ENCODE assay signal across 8 cellular contexts in the genomic region with DNA sequence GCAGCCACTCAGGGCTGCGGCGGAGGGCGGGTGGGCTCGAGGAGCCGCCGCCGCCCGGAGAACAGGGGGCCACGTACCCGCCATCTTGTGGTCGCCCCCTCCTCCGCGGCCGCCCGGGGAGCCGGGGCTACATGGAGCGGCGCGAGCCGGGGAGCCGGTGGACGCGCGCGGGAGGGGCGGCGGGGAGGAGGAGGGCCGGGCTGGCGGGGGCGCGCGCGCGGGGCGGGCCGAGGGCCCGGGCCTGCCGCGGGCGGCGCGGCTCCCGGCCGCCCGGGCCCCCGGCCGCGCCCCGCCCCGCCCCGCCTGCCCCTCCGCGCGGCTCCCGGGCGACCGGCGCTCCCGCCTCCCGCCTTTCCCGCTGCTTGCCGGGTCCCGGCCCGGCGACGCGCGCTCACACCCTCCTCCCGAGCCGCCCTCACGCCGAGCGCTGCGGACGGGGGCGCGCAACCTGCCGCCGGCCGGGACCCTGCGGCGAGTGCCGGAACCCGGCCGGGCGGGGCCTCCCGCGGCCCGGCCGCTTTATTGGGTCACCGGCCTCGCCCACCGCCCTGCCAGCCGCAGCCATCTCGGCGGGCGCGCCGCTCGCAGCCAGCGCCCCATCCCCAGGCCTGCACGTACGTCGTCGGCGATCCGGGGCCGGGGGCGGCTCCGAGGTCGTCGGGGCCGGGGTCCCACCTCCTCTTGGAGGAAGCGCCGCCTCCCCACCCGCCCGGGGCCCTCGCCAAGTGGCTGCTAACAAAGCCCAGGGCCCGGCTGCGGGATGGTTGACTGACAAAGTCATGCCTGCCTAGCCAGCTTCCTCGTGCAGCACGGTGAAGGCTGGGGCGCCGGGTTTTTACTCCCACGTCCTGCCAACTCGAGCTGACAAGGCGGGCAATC. TPM values are rescaled to one million over a fixed set of nuclear protein-coding genes. Genes with fewer than 3 reads are reported as not detected.
DNase-seq lines count a peak whose midpoint lies in the region; ATAC-seq, FAIRE-seq and TF ChIP-seq lines count a peak whose summit lies in the region.

A gene with protein sequence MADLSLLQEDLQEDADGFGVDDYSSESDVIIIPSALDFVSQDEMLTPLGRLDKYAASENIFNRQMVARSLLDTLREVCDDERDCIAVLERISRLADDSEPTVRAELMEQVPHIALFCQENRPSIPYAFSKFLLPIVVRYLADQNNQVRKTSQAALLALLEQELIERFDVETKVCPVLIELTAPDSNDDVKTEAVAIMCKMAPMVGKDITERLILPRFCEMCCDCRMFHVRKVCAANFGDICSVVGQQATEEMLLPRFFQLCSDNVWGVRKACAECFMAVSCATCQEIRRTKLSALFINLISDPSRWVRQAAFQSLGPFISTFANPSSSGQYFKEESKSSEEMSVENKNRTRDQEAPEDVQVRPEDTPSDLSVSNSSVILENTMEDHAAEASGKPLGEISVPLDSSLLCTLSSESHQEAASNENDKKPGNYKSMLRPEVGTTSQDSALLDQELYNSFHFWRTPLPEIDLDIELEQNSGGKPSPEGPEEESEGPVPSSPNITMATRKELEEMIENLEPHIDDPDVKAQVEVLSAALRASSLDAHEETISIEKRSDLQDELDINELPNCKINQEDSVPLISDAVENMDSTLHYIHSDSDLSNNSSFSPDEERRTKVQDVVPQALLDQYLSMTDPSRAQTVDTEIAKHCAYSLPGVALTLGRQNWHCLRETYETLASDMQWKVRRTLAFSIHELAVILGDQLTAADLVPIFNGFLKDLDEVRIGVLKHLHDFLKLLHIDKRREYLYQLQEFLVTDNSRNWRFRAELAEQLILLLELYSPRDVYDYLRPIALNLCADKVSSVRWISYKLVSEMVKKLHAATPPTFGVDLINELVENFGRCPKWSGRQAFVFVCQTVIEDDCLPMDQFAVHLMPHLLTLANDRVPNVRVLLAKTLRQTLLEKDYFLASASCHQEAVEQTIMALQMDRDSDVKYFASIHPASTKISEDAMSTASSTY (minus strand): TSS at position 159 of the 879 bp plus-strand sequence. CDS start 75 bp downstream, at position 84.

- peaks cover 48% of the 10 kb centered on the region for H3K79me2 ChIP-seq in neural progenitor cell (ENCODE audit: low read depth)

- peak within 1 kb of the TSS; percentile 95 for H3K4ac ChIP-seq in IMR-90 (ENCODE audit: low read depth, low read length)

- TF ChIP-seq CTCF in IMR-90 (conservative IDR thresholded peaks at IDR 0.05; ENCODE audit: low read depth, low read length) (no peak), neural progenitor cell (IDR thresholded peaks at IDR 0.05) (no peak)

- peak within 1 kb of the TSS; percentile 80 to 92 for H4K8ac ChIP-seq in IMR-90 (ENCODE audit: low read depth in 2 of 2, low read length in 2 of 2)

- intact Hi-C loops in IMR-90 (cut with micrococcal nuclease) = no loop called here

- peaks cover 6% of the 10 kb centered on the region for H3K36me3 ChIP-seq in IMR-90 (ENCODE audit: control insufficient read depth, insufficient read depth, low read length)
- H3K36me3 ChIP-seq in SJCRH30 = peaks cover 10% of the 10 kb centered on the region; the same call in 1 of the 2 replicates
- peaks cover 6% of the 10 kb centered on the region for H3K36me3 ChIP-seq in neural progenitor cell
- H3K36me3 ChIP-seq in subcutaneous abdominal adipose tissue (ENCODE audit: control insufficient read depth in 5 of 5, insufficient read depth in 5 of 5, low read length in 5 of 5) = peaks cover 0 to 5% (median 4%) of the 10 kb centered on the region in 5 donors

- peak within 1 kb of the TSS; percentile 86 for H4K91ac ChIP-seq in IMR-90 (ENCODE audit: insufficient read depth, low read depth, low read length)

- H3K9me3 ChIP-seq in IMR-90 (ENCODE audit: control insufficient read depth, insufficient read depth, low read length) = no peaks in the 10 kb centered on the region
- no peaks in the 10 kb centered on the region for H3K9me3 ChIP-seq in SJCRH30 (replicated peaks)
- no peaks in the 10 kb centered on the region for H3K9me3 ChIP-seq in neural progenitor cell (ENCODE audit: low read depth)
- H3K9me3 ChIP-seq in subcutaneous abdominal adipose tissue (ENCODE audit: control insufficient read depth in 5 of 5, low read length in 5 of 5) = no peaks in the 10 kb centered on the region

- H2AFZ ChIP-seq in IMR-90 (replicated peaks; ENCODE audit: low read length, poor library complexity) = peak within 1 kb of the TSS; percentile 92
- peak within 1 kb of the TSS; percentile 86 for H2AFZ ChIP-seq in neural progenitor cell (replicated peaks)

- peaks cover 7% of the 10 kb centered on the region for H3K9me3 Mint-ChIP-seq in neural progenitor cell

- peaks cover 19% of the 10 kb centered on the region for H3K36me3 Mint-ChIP-seq in neural progenitor cell

- DNase-seq in D341Med (ENCODE audit: low spot score) (peak; percentile 98), IMR-90 (peak; percentile 52), SJCRH30 (peak; percentile 66 to 74), frontal cortex (ENCODE audit: low spot score in 2 of 2) (peak; percentile 82 to 90), neural progenitor cell (ENCODE audit: low spot score) (peak; percentile 92)
- peak; percentile 71 for DNase-seq in activated naive CD4-positive, alpha-beta T cell treated with Interleukin-2 at 50 U/mL for 16 hours

- ATAC-seq in GM21423 (IDR thresholded peaks at IDR 0.05; ENCODE audit: unreplicated experiment) (peak; percentile 52), IMR-90 (ENCODE audit: low read depth) (peak; percentile 70)

- peaks cover 25% of the 10 kb centered on the region for H3F3A ChIP-seq in neural progenitor cell (ENCODE audit: low read depth)

- peak within 1 kb of the TSS; percentile 96 for H2AK9ac ChIP-seq in IMR-90 (replicated peaks; ENCODE audit: low read depth, low read length, poor library complexity)

- peaks cover 14% of the 10 kb centered on the region for H3K9me1 ChIP-seq in IMR-90 (ENCODE audit: insufficient read depth, low read length)

- H3K27me3 ChIP-seq in IMR-90 (ENCODE audit: control insufficient read depth, insufficient read depth, low read length) (no peaks in the 10 kb centered on the region), SJCRH30 (no peaks in the 10 kb centered on the region), neural progenitor cell (no peaks in the 10 kb centered on the region), subcutaneous abdominal adipose tissue (ENCODE audit: control insufficient read depth in 5 of 5, insufficient read depth in 4 of 5, low read length in 5 of 5) (no peaks in the 10 kb centered on the region)

- H2BK15ac ChIP-seq in IMR-90 (ENCODE audit: low read depth, low read length) = peak within 1 kb of the TSS; percentile 64; the same call in 2 of the 3 replicates

- H2BK20ac ChIP-seq in IMR-90 (ENCODE audit: low read depth, low read length) = peak within 1 kb of the TSS; percentile 35; the same call in 1 of the 2 replicates

- peak within 1 kb of the TSS; percentile 43 for H4K5ac ChIP-seq in IMR-90 (ENCODE audit: low read depth, low read length)

- H2BK5ac ChIP-seq in IMR-90 (ENCODE audit: low read depth, low read length, poor library complexity, severe bottlenecking) = peak within 1 kb of the TSS; percentile 90

- BruUV-seq in IMR-90 (replicated peaks; lab: Mats Ljungman, UMichigan) = no TSS peak

- peak within 1 kb of the TSS; percentile 93 for H3K9ac ChIP-seq in IMR-90 (ENCODE audit: low read depth, low read length)
- H3K9ac ChIP-seq in neural progenitor cell = peak within 1 kb of the TSS; percentile 53
- peak within 1 kb of the TSS; percentile 68 to 95 (median 91) for H3K9ac ChIP-seq in subcutaneous abdominal adipose tissue (ENCODE audit: low read length in 5 of 5)

- peak; percentile 64; the same call in 1 of the 2 replicates for TF ChIP-seq POLR2A in IMR-90 (IDR thresholded peaks at IDR 0.05; ENCODE audit: low read depth, low read length)

- peak within 1 kb of the TSS; percentile 69 for H2BK120ac ChIP-seq in IMR-90 (ENCODE audit: low read depth, low read length)

- peaks cover 6% of the 10 kb centered on the region for H3K27me3 Mint-ChIP-seq in neural progenitor cell (ENCODE audit: insufficient read depth, low read depth)

- H2AK5ac ChIP-seq in IMR-90 (ENCODE audit: low read depth, low read length) = peak within 1 kb of the TSS; percentile 79

- CTCF ChIA-PET in IMR-90 (lab: Yijun Ruan, JAX) = no interaction called here

- FAIRE-seq in frontal cortex (lab: Jason Lieb, UNC) = no peak

- peak within 1 kb of the TSS; percentile 97 for H3K4me3 Mint-ChIP-seq in neural progenitor cell

- H3K4me1 Mint-ChIP-seq in neural progenitor cell = peaks cover 30% of the 10 kb centered on the region

- H3K23ac ChIP-seq in IMR-90 (ENCODE audit: low read depth, low read length) = peak within 1 kb of the TSS; percentile 95

- H3K4me1 ChIP-seq in IMR-90 (ENCODE audit: control insufficient read depth, insufficient read depth, low read length) = peaks cover 16% of the 10 kb centered on the region
- H3K4me1 ChIP-seq in SJCRH30 = 0 out of 2 replicates have a peak, but pooled peaks cover 2% of the 10 kb centered on the region
- peaks cover 28% of the 10 kb centered on the region for H3K4me1 ChIP-seq in neural progenitor cell
- peaks cover 8 to 23% (median 21%) of the 10 kb centered on the region in 5 donors for H3K4me1 ChIP-seq in subcutaneous abdominal adipose tissue (ENCODE audit: control insufficient read depth in 5 of 5, insufficient read depth in 5 of 5, low read length in 5 of 5)

- dilution Hi-C loops in IMR-90 (cut with HindIII; ENCODE audit: low sequenced_read_pairs, unreplicated experiment) = no loop called here

- H3K56ac ChIP-seq in IMR-90 (ENCODE audit: extremely low read depth, insufficient read depth, low read length) = peak within 1 kb of the TSS; percentile 90

- peaks cover 13 to 35% of the 10 kb centered on the region in 2 experiments; a peak in 3 of 4 replicates for H3K79me1 ChIP-seq in IMR-90 (ENCODE audit: low read depth in 1 of 2, low read length in 2 of 2)

- POLR2A ChIA-PET in IMR-90 (lab: Charles Lee; ENCODE audit: unreplicated experiment) = no interaction called here

- TF ChIP-seq RAD21 in IMR-90 (IDR thresholded peaks at IDR 0.05; ENCODE audit: low read length) = 0 out of 2 replicates have a peak, but pooled peaks have one; percentile 2

- peak within 1 kb of the TSS; percentile 81 for H3K4me3 ChIP-seq in IMR-90 (ENCODE audit: insufficient read depth, low read depth, low read length)
- H3K4me3 ChIP-seq in SJCRH30 = peak within 1 kb of the TSS; percentile 70
- H3K4me3 ChIP-seq in neural progenitor cell = peak within 1 kb of the TSS; percentile 95
- peak within 1 kb of the TSS; percentile 76 to 89 (median 79) for H3K4me3 ChIP-seq in subcutaneous abdominal adipose tissue (ENCODE audit: low read depth in 1 of 5, low read length in 5 of 5)

- peak within 1 kb of the TSS; percentile 94 for H3K14ac ChIP-seq in IMR-90 (replicated peaks; ENCODE audit: low read depth, low read length)

- H4K20me1 ChIP-seq in IMR-90 (ENCODE audit: insufficient read depth, low read length) (peaks cover 38% of the 10 kb centered on the region), neural progenitor cell (ENCODE audit: low read depth) (peaks cover 40% of the 10 kb centered on the region)

- peak within 1 kb of the TSS; percentile 99 for H3K27ac ChIP-seq in IMR-90 (ENCODE audit: insufficient read depth, low read length)
- H3K27ac ChIP-seq in SJCRH30 = peak within 1 kb of the TSS; percentile 85
- peak within 1 kb of the TSS; percentile 89 for H3K27ac ChIP-seq in neural progenitor cell
- peak within 1 kb of the TSS; percentile 84 for H3K27ac ChIP-seq in subcutaneous abdominal adipose tissue (ENCODE audit: low read depth, low read length)

- WGBS in IMR-90 (ENCODE audit: extremely low coverage in 2 of 2, insufficient read length in 1 of 2), 2 experiments = 0% methylated on average over 52 of the region's 127 CpGs; no CpG with 5 or more reads in 1 of the 2 experiments

- H3K4me2 ChIP-seq in IMR-90 (ENCODE audit: low read depth, low read length) (peak within 1 kb of the TSS; percentile 92), neural progenitor cell (peak within 1 kb of the TSS; percentile 92)

- peak within 1 kb of the TSS; percentile 59 for H3K18ac ChIP-seq in IMR-90 (ENCODE audit: low read depth, low read length)

- H3K27ac Mint-ChIP-seq in neural progenitor cell = peak within 1 kb of the TSS; percentile 96

- in situ Hi-C loops in IMR-90 (cut with MboI; ENCODE audit: low sequenced_read_pairs) = no loop called here

RNA-seq across cellular contexts. Expression of the gene that starts here (rescaled TPM):
- total RNA-seq in IMR-90 (2012; rRNA removed) = 123 and 131 TPM in 2 replicates
- polyA plus RNA-seq in IMR-90 (2012; rRNA removed) = 70.9 and 80.6 TPM in 2 replicates
- 40.7 and 121 TPM in 2 replicates for polyA plus RNA-seq in IMR-90 (2012; cell fraction: cytosol; rRNA removed)
- 131 and 135 TPM in 2 replicates for polyA plus RNA-seq in IMR-90 (2012; cell fraction: nucleus; rRNA removed; ENCODE audit: low replicate concordance)
- 51.8 and 53.4 TPM in 2 replicates for total RNA-seq in SJCRH30 (2014; rRNA removed; shearing (Covaris generic))
- total RNA-seq in frontal cortex = 152 TPM
- 87.7 and 102 TPM in 2 replicates for total RNA-seq in neural progenitor cell (ENCODE audit: low replicate concordance)

Comparison
In these comparisons a context has a peak if more than half of its experiments do, and no peak if none do; other contexts are left out.
1. Peak in every context shown above with its lines: DNase-seq, ATAC-seq, H3K4me3 ChIP-seq and H3K27ac ChIP-seq.